In the genomic region with DNA sequence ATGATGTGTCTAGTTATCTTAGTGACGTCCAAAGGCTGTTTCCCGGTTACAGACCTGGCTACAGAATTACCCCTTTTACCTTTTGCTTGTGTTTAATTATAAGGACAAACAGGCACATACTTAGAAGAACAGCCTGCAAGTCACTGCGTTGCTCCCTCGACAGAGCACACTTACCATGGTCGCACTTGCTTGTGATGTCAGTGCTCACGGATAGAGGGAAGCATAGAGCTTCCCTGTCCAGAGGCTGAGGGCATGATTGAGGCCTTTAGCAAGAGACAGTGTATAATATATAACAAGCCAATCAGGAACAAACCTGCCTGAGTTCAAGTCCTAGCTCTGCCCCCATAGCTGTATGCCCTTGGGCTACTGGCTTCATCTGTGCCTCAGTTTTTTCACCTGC, we compare ENCODE assay signal across 2 cellular contexts.
TF ChIP-seq lines count a peak whose summit lies in the region.

No MANE protein-coding gene starts in this region.

TF ChIP-seq in HepG2, 621 proteins besides CTCF, POLR2A, EP300 and RAD21:
- TF ChIP-seq CBX1 (IDR thresholded peaks at IDR 0.05; ENCODE audit: low read depth) (no peak), STAG1 (CRISPR knock-in tag; IDR thresholded peaks at IDR 0.05) (peak; percentile 38)

TF ChIP-seq in H1, 55 proteins besides CTCF, POLR2A, EP300 and RAD21:
- no peak for TF ChIP-seq CEBPB (IDR thresholded peaks at IDR 0.05; ENCODE audit: low read depth, low read length)
- 0 out of 2 replicates have a peak, but pooled peaks have one; percentile 24 for TF ChIP-seq CREB1 (IDR thresholded peaks at IDR 0.05)
